Comparison of ENCODE assay signal across 13 cellular contexts in genomic region chr4:84146300-84146942, GRCh38.
DNase-seq lines count a peak whose midpoint lies in the region; ATAC-seq lines count a peak whose summit lies in the region.
"Had no signal": no experiment of that assay in that cellular context is flagged by ENCODE, and none has a peak within 500 bp of the region (broad histone marks: within the 10 kb centered on the region; RNA-seq: fewer than 3 reads in every experiment).

No MANE protein-coding gene starts in this region.

- ATAC-seq in GM18909 (IDR thresholded peaks at IDR 0.05; ENCODE audit: poor library complexity, unreplicated experiment): peak; percentile 75
- peak; percentile 63 for ATAC-seq in HG02623 (IDR thresholded peaks at IDR 0.05; ENCODE audit: unreplicated experiment)
- ATAC-seq in HG03460 (IDR thresholded peaks at IDR 0.05; ENCODE audit: unreplicated experiment): peak; percentile 66

- DNase-seq in left kidney (ENCODE audit: low read depth, low spot score): peak; percentile 72
- DNase-seq in NCI-H345 treated with DMSO at 0.1 percent for 48 hours (lab: John Stamatoyannopoulos, UW; ENCODE audit: unreplicated experiment): no peak
- no peak for DNase-seq in AG08395 (ENCODE audit: low spot score)
- DNase-seq in activated T-cell treated with anti-CD3 and anti-CD28 coated beads for 4 hours: no peak
- DNase-seq: activated CD4-positive, alpha-beta T cell treated with anti-CD3 and anti-CD28 coated beads for 4 hours; COR-L47; foreskin fibroblast; GOT3; Peyer's patch; transverse colon had no signal
